Comparison of ENCODE assay signal across 16 cellular contexts in the genomic region with DNA sequence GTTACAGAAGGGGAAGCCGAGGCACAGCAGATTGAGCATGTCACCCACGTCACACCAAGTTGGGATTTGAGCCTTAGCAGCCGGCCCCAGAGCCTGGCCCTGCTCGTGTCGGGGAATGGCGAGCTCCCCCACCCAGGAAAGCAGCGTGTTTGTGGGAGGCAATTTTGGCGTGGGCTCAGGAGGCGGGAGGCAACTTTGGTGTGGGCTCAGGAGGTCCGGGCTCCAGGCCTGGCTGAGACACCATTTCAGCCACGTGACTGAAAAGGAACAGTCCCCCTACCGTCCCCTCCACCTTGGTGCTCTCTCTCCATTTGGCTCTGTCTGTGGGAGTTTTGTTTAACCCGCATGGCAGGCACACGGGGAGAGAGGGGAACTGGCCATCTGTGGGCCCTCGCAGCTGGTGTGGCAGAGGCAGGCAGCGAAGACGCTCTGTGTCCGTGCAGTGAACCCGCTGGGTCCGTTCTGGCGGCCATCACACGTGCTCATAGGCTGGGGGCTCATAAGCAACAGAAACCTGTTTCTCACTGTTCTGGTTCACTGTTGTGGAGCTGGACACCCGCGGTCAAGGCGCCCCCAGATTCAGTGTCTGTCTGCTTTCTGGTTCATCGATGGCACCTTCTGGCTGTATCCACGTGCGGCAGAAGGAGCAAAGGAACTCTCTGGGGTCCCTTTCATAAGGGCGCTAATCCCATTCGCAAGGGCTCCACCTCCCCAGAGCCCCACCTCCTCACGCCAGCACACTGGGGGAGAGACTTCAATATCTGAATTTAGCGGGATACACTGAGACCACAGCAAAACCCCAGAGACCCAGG.
"Had no signal": no experiment of that assay in that cellular context is flagged by ENCODE, and none has a peak within 500 bp of the region (broad histone marks: within the 10 kb centered on the region; RNA-seq: fewer than 3 reads in every experiment).

No MANE protein-coding gene starts in this region.

- H3K4me1 ChIP-seq: adrenal gland, psoas muscle had no signal

- H3K36me3 Mint-ChIP-seq: activated naive CD4-positive, alpha-beta T cell treated with anti-CD3 and anti-CD28 coated beads, Interleukin-2, amount 50 U/mL, for 72 hours had no signal

- DNase-seq: activated CD4-positive, alpha-beta T cell treated with anti-CD3 and anti-CD28 coated beads, Interleukin-2, amount 10 ng/mL, durations not matched to agents 24 days and 14 days; activated CD8-positive, alpha-beta memory T cell treated with anti-CD3 and anti-CD28 coated beads, Interleukin-2, amount 50 U/mL, for 4 hours; activated gamma-delta T cell; activated T-cell treated with anti-CD3 and anti-CD28 coated beads, Interleukin-2, amount 50 U/mL, for 72 hours; hippocampal formation; mammary epithelial cell; stimulated activated CD4-positive, alpha-beta T cell treated with anti-CD3 and anti-CD28 coated beads, Interleukin-4, amount 100 ng/mL, for 1 hour; stomach had no signal

- ATAC-seq: activated naive CD4-positive, alpha-beta T cell treated with anti-CD3 and anti-CD28 coated beads, Interleukin-2, amount 50 U/mL, for 72 hours; activated T-cell treated with anti-CD3 and anti-CD28 coated beads, Interleukin-2, amount 50 U/mL, for 72 hours; right lobe of liver had no signal

- H3K9me3 Mint-ChIP-seq: activated CD4-positive, alpha-beta T cell treated with anti-CD3 and anti-CD28 coated beads, Interleukin-2, amount 10 ng/mL, durations not matched to agents 24 days and 14 days; activated naive CD4-positive, alpha-beta T cell treated with anti-CD3 and anti-CD28 coated beads, Interleukin-2, amount 50 U/mL, for 72 hours; activated T-cell treated with anti-CD3 and anti-CD28 coated beads, Interleukin-2, amount 50 U/mL, for 72 hours had no signal

- H3K27ac ChIP-seq: adrenal gland, psoas muscle, right lobe of liver had no signal

- H3K4me3 Mint-ChIP-seq: activated CD4-positive, alpha-beta T cell treated with anti-CD3 and anti-CD28 coated beads, Interleukin-2, amount 10 ng/mL, durations not matched to agents 24 days and 14 days; activated T-cell treated with anti-CD3 and anti-CD28 coated beads, Interleukin-2, amount 50 U/mL, for 72 hours had no signal

- H3K36me3 ChIP-seq: adrenal gland, right lobe of liver, stomach had no signal

- H3K9me3 ChIP-seq: adrenal gland, psoas muscle, right lobe of liver, stomach had no signal

- FAIRE-seq: astrocyte, bronchial epithelial cell, islet of Langerhans, small intestine had no signal

- H3K27me3 ChIP-seq: adrenal gland, right lobe of liver had no signal

- H3K4me3 ChIP-seq: adrenal gland, psoas muscle, right lobe of liver, stomach had no signal

- H3K27ac Mint-ChIP-seq: activated CD4-positive, alpha-beta T cell treated with anti-CD3 and anti-CD28 coated beads, Interleukin-2, amount 10 ng/mL, durations not matched to agents 24 days and 14 days; activated naive CD4-positive, alpha-beta T cell treated with anti-CD3 and anti-CD28 coated beads, Interleukin-2, amount 50 U/mL, for 72 hours; activated T-cell treated with anti-CD3 and anti-CD28 coated beads, Interleukin-2, amount 50 U/mL, for 72 hours had no signal
